ENCODE assay signal across 2 cellular contexts in genomic region chr16:84498859-84499620, GRCh38.
TF ChIP-seq lines count a peak whose summit lies in the region.

No MANE protein-coding gene starts in this region.

TF ChIP-seq in IMR-90, 13 proteins besides CTCF, POLR2A, EP300 and RAD21 (continued from another document):
- TF ChIP-seq, protein P1, sequence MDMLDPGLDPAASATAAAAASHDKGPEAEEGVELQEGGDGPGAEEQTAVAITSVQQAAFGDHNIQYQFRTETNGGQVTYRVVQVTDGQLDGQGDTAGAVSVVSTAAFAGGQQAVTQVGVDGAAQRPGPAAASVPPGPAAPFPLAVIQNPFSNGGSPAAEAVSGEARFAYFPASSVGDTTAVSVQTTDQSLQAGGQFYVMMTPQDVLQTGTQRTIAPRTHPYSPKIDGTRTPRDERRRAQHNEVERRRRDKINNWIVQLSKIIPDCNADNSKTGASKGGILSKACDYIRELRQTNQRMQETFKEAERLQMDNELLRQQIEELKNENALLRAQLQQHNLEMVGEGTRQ (IDR thresholded peaks at IDR 0.05; ENCODE audit: low read depth, low read length) = no peak
- TF ChIP-seq CEBPB (IDR thresholded peaks at IDR 0.05; ENCODE audit: low read depth, low read length) (no peak), RFX5 (IDR thresholded peaks at IDR 0.05; ENCODE audit: low read depth, low read length) (no peak), MAFK (IDR thresholded peaks at IDR 0.05; ENCODE audit: low read depth, low read length) (no peak), MXI1 (IDR thresholded peaks at IDR 0.05; ENCODE audit: borderline replicate concordance, low read depth, low read length) (no peak), SMC3 (IDR thresholded peaks at IDR 0.05; ENCODE audit: low read depth, low read length) (no peak), CHD1 (IDR thresholded peaks at IDR 0.05; ENCODE audit: low read depth, low read length) (no peak), RCOR1 (IDR thresholded peaks at IDR 0.05; ENCODE audit: insufficient replicate concordance, low read length) (no peak), NFE2L2 (IDR thresholded peaks at IDR 0.05; ENCODE audit: low read depth, low read length) (no peak)

TF ChIP-seq in GM23338, 12 proteins besides CTCF, POLR2A, EP300 and RAD21:
- TF ChIP-seq ZNF462 (CRISPR knock-in tag; IDR thresholded peaks at IDR 0.05) (no peak), CREB1 (CRISPR knock-in tag; IDR thresholded peaks at IDR 0.05; ENCODE audit: low read depth) (no peak), EZH2phosphoT487 (IDR thresholded peaks at IDR 0.05; ENCODE audit: unreplicated experiment) (no peak), POLR2AphosphoS5 (IDR thresholded peaks at IDR 0.05; ENCODE audit: low read depth) (no peak), NANOG (IDR thresholded peaks at IDR 0.05; ENCODE audit: borderline replicate concordance) (no peak), JUNB (IDR thresholded peaks at IDR 0.05; ENCODE audit: unreplicated experiment) (no peak)
- TF ChIP-seq, protein P2, sequence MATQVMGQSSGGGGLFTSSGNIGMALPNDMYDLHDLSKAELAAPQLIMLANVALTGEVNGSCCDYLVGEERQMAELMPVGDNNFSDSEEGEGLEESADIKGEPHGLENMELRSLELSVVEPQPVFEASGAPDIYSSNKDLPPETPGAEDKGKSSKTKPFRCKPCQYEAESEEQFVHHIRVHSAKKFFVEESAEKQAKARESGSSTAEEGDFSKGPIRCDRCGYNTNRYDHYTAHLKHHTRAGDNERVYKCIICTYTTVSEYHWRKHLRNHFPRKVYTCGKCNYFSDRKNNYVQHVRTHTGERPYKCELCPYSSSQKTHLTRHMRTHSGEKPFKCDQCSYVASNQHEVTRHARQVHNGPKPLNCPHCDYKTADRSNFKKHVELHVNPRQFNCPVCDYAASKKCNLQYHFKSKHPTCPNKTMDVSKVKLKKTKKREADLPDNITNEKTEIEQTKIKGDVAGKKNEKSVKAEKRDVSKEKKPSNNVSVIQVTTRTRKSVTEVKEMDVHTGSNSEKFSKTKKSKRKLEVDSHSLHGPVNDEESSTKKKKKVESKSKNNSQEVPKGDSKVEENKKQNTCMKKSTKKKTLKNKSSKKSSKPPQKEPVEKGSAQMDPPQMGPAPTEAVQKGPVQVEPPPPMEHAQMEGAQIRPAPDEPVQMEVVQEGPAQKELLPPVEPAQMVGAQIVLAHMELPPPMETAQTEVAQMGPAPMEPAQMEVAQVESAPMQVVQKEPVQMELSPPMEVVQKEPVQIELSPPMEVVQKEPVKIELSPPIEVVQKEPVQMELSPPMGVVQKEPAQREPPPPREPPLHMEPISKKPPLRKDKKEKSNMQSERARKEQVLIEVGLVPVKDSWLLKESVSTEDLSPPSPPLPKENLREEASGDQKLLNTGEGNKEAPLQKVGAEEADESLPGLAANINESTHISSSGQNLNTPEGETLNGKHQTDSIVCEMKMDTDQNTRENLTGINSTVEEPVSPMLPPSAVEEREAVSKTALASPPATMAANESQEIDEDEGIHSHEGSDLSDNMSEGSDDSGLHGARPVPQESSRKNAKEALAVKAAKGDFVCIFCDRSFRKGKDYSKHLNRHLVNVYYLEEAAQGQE (IDR thresholded peaks at IDR 0.05; ENCODE audit: unreplicated experiment) = no peak
